Comparison of ENCODE assay signal across 1 cellular context in genomic region chr21:15483138-15483780, GRCh38.
TF ChIP-seq lines count a peak whose summit lies in the region.

No MANE protein-coding gene starts in this region.

TF ChIP-seq in HepG2, 621 proteins besides CTCF, POLR2A, EP300 and RAD21 (continued from another document and continues in another):
- no peak for TF ChIP-seq ZNF280B (CRISPR knock-in tag; IDR thresholded peaks at IDR 0.05; ENCODE audit: borderline replicate concordance)
- peak; percentile 92 for TF ChIP-seq CBX5 (CRISPR knock-in tag; IDR thresholded peaks at IDR 0.05; ENCODE audit: borderline replicate concordance)
- no peak for TF ChIP-seq NFKB2 (CRISPR knock-in tag; IDR thresholded peaks at IDR 0.05; ENCODE audit: borderline replicate concordance)
- 0 out of 2 replicates have a peak, but pooled peaks have one; percentile 33 for TF ChIP-seq ZBTB25 (CRISPR knock-in tag; IDR thresholded peaks at IDR 0.05)
- no peak for TF ChIP-seq ZNF510 (CRISPR knock-in tag; IDR thresholded peaks at IDR 0.05; ENCODE audit: low read depth)
- no peak for TF ChIP-seq ZBTB44 (CRISPR knock-in tag; IDR thresholded peaks at IDR 0.05)
- TF ChIP-seq PHF5A (CRISPR knock-in tag; IDR thresholded peaks at IDR 0.05; ENCODE audit: low read depth, unreplicated experiment): peak; percentile 42
- TF ChIP-seq RELA (CRISPR knock-in tag; IDR thresholded peaks at IDR 0.05): 0 out of 2 replicates have a peak, but pooled peaks have one; percentile 40
- no peak for TF ChIP-seq ZFP62 (CRISPR knock-in tag; IDR thresholded peaks at IDR 0.05)
- TF ChIP-seq TEAD2 (CRISPR knock-in tag; IDR thresholded peaks at IDR 0.05): no peak
- peak; percentile 20; the same call in 1 of the 2 replicates for TF ChIP-seq FOXP4 (CRISPR knock-in tag; IDR thresholded peaks at IDR 0.05)
- TF ChIP-seq THAP7 (CRISPR knock-in tag; IDR thresholded peaks at IDR 0.05): no peak
- TF ChIP-seq ZNF205 (CRISPR knock-in tag; IDR thresholded peaks at IDR 0.05): 0 out of 2 replicates have a peak, but pooled peaks have one; percentile 50
- no peak for TF ChIP-seq GLMP (CRISPR knock-in tag; IDR thresholded peaks at IDR 0.05; ENCODE audit: borderline replicate concordance)
- TF ChIP-seq ZC3H4 (CRISPR knock-in tag; IDR thresholded peaks at IDR 0.05; ENCODE audit: borderline replicate concordance): no peak
- no peak for TF ChIP-seq MTF1 (CRISPR knock-in tag; IDR thresholded peaks at IDR 0.05)
- TF ChIP-seq FOXC1 (CRISPR knock-in tag; IDR thresholded peaks at IDR 0.05; ENCODE audit: borderline replicate concordance): no peak
- peak; percentile 76 for TF ChIP-seq KDM2A (CRISPR knock-in tag; IDR thresholded peaks at IDR 0.05; ENCODE audit: borderline replicate concordance, low read depth)
- TF ChIP-seq SPEN (CRISPR knock-in tag; IDR thresholded peaks at IDR 0.05; ENCODE audit: low read depth): 0 out of 2 replicates have a peak, but pooled peaks have one; percentile 48
- peak; percentile 55; the same call in 1 of the 2 replicates for TF ChIP-seq GATAD1 (CRISPR knock-in tag; IDR thresholded peaks at IDR 0.05)
- TF ChIP-seq ZBTB43 (CRISPR knock-in tag; conservative IDR thresholded peaks at IDR 0.05): peak; percentile 40; the same call in 1 of the 2 replicates
- 0 out of 2 replicates have a peak, but pooled peaks have one; percentile 36 for TF ChIP-seq SP140L (CRISPR knock-in tag; IDR thresholded peaks at IDR 0.05; ENCODE audit: borderline replicate concordance)
- TF ChIP-seq ASH2L (IDR thresholded peaks at IDR 0.05; ENCODE audit: insufficient read length, low read depth, low read length): peak; percentile 30
- no peak for TF ChIP-seq U2AF1 (optimal IDR thresholded peaks at IDR 0.05; ENCODE audit: low read depth, low read length)
- TF ChIP-seq ZNF253 (CRISPR knock-in tag; IDR thresholded peaks at IDR 0.05; ENCODE audit: borderline replicate concordance): no peak
- no peak for TF ChIP-seq SRY (CRISPR knock-in tag; IDR thresholded peaks at IDR 0.05)
- TF ChIP-seq SRF (IDR thresholded peaks at IDR 0.05; ENCODE audit: low read depth, low read length): no peak
- TF ChIP-seq ZBTB33 (CRISPR knock-in tag; IDR thresholded peaks at IDR 0.05): peak; percentile 62; the same call in 1 of the 2 replicates
- peak; percentile 73 for TF ChIP-seq KAT8 (CRISPR knock-in tag; IDR thresholded peaks at IDR 0.05)
- TF ChIP-seq REPIN1 (CRISPR knock-in tag; IDR thresholded peaks at IDR 0.05; ENCODE audit: borderline replicate concordance, low read depth): 0 out of 2 replicates have a peak, but pooled peaks have one; percentile 31
- no peak for TF ChIP-seq ZNF558 (CRISPR knock-in tag; IDR thresholded peaks at IDR 0.05; ENCODE audit: borderline replicate concordance)
- no peak for TF ChIP-seq SNAPC5 (CRISPR knock-in tag; IDR thresholded peaks at IDR 0.05; ENCODE audit: borderline replicate concordance)
- 0 out of 2 replicates have a peak, but pooled peaks have one; percentile 53 for TF ChIP-seq ZMYM3 (CRISPR knock-in tag; IDR thresholded peaks at IDR 0.05)
- TF ChIP-seq YEATS2 (CRISPR knock-in tag; IDR thresholded peaks at IDR 0.05; ENCODE audit: borderline replicate concordance): 0 out of 2 replicates have a peak, but pooled peaks have one; percentile 20
- TF ChIP-seq STAG1 (CRISPR knock-in tag; IDR thresholded peaks at IDR 0.05): peak; percentile 100
- no peak for TF ChIP-seq E2F5 (CRISPR knock-in tag; conservative IDR thresholded peaks at IDR 0.05)
- TF ChIP-seq ZBTB34 (CRISPR knock-in tag; IDR thresholded peaks at IDR 0.05): no peak
- 0 out of 2 replicates have a peak, but pooled peaks have one; percentile 43 for TF ChIP-seq ZNF317 (CRISPR knock-in tag; IDR thresholded peaks at IDR 0.05)
- no peak for TF ChIP-seq ERF (CRISPR knock-in tag; IDR thresholded peaks at IDR 0.05)
- TF ChIP-seq ZNF234 (CRISPR knock-in tag; conservative IDR thresholded peaks at IDR 0.05): no peak
- TF ChIP-seq ZBTB10 (CRISPR knock-in tag; IDR thresholded peaks at IDR 0.05; ENCODE audit: borderline replicate concordance): no peak
- no peak for TF ChIP-seq ZFP36L2 (CRISPR knock-in tag; IDR thresholded peaks at IDR 0.05)
- no peak for TF ChIP-seq ZSCAN25 (CRISPR knock-in tag; IDR thresholded peaks at IDR 0.05)
- peak; percentile 50; the same call in 1 of the 2 replicates for TF ChIP-seq ZSCAN31 (CRISPR knock-in tag; IDR thresholded peaks at IDR 0.05; ENCODE audit: low read depth)
- peak; percentile 77 for TF ChIP-seq TEAD3 (CRISPR knock-in tag; optimal IDR thresholded peaks at IDR 0.05; ENCODE audit: borderline replicate concordance)
- peak; percentile 88 for TF ChIP-seq ZFX (CRISPR knock-in tag; IDR thresholded peaks at IDR 0.05; ENCODE audit: low read depth)
- no peak for TF ChIP-seq CREM (IDR thresholded peaks at IDR 0.05)
- TF ChIP-seq CREM (CRISPR knock-in tag; IDR thresholded peaks at IDR 0.05): no peak
